In genomic region chr6:91720323-91720722, GRCh38 we compare ENCODE assay signal across 26 cellular contexts.
"Had no signal": no experiment of that assay in that cellular context is flagged by ENCODE, and none has a peak within 500 bp of the region (broad histone marks: within the 10 kb centered on the region; RNA-seq: fewer than 3 reads in every experiment).

No MANE protein-coding gene starts in this region.

- H3K27ac ChIP-seq: breast epithelium, gastroesophageal sphincter, right lobe of liver, skin epidermis, stomach, thyroid gland, upper lobe of left lung had no signal

- H3K27me3 ChIP-seq: breast epithelium, gastroesophageal sphincter, right lobe of liver, stomach, thyroid gland, upper lobe of left lung had no signal

- H3K4me3 Mint-ChIP-seq: activated B cell treated with CpG ODN at 0.5 μM for 24 hours; activated CD8-positive, alpha-beta T cell treated with anti-CD3 and anti-CD28 coated beads for 36 hours; activated naive CD4-positive, alpha-beta T cell treated with anti-CD3 and anti-CD28 coated beads, Interleukin-2, amount 50 U/mL, for 24 hours; activated naive CD8-positive, alpha-beta T cell treated with anti-CD3 and anti-CD28 coated beads, Interleukin-2, amount 50 U/mL, for 24 hours; naive thymus-derived CD4-positive, alpha-beta T cell; neural crest cell; stimulated activated naive B cell treated with anti-CD40 and anti-IgM and Interleukin-4, amounts not matched to agents 10 μg/mL and 1 μg/mL and 100 μg/mL, for 72 hours; T-helper 2 cell treated with Interferon-gamma antibody and Interleukin-4, amounts not matched to agents 5 μg/mL and 100 μg/mL, for 36 hours had no signal

- H3K27me3 Mint-ChIP-seq: activated B cell treated with CpG ODN at 0.5 μM for 24 hours; activated CD8-positive, alpha-beta T cell treated with anti-CD3 and anti-CD28 coated beads for 36 hours; activated naive CD4-positive, alpha-beta T cell treated with anti-CD3 and anti-CD28 coated beads, Interleukin-2, amount 50 U/mL, for 24 hours; activated naive CD8-positive, alpha-beta T cell treated with anti-CD3 and anti-CD28 coated beads, Interleukin-2, amount 50 U/mL, for 24 hours; naive thymus-derived CD4-positive, alpha-beta T cell; stimulated activated naive B cell treated with anti-CD40 and anti-IgM and Interleukin-4, amounts not matched to agents 10 μg/mL and 1 μg/mL and 100 μg/mL, for 72 hours had no signal

- DNase-seq: activated B cell treated with CpG ODN at 0.5 μM for 24 hours; activated CD4-positive, alpha-beta T cell treated with anti-CD3 and anti-CD28 coated beads, Interleukin-2, amount 50 U/mL, for 1 hour; activated CD8-positive, alpha-beta T cell treated with anti-CD3 and anti-CD28 coated beads for 36 hours; activated naive CD8-positive, alpha-beta T cell treated with anti-CD3 and anti-CD28 coated beads, Interleukin-2, amount 50 U/mL, for 24 hours; activated T-cell treated with anti-CD3 and anti-CD28 coated beads, Interleukin-2, amount 50 U/mL, for 48 hours; amygdala; central memory CD4-positive, alpha-beta T cell; hippocampal formation; left cardiac atrium; mammary epithelial cell; midbrain; naive thymus-derived CD4-positive, alpha-beta T cell; posterior cingulate gyrus; right lobe of liver; stimulated activated CD4-positive, alpha-beta T cell treated with anti-CD3 and anti-CD28 coated beads, Interleukin-1b, Interleukin-23, amount 100 ng/mL, for 48 hours; stimulated activated naive B cell treated with anti-CD40 and anti-IgM and Interleukin-4, amounts not matched to agents 10 μg/mL and 1 μg/mL and 100 μg/mL, for 72 hours; stomach; thyroid gland; upper lobe of left lung had no signal

- H3K9me3 Mint-ChIP-seq: activated naive CD4-positive, alpha-beta T cell treated with anti-CD3 and anti-CD28 coated beads, Interleukin-2, amount 50 U/mL, for 24 hours; activated T-helper 2 cell treated with anti-CD3 and anti-CD28 coated beads, Interferon-gamma antibody, Interleukin-2, Interleukin-4, amounts not matched to agents 10 μg/mL and 5 μg/mL and 100 μg/mL, durations not matched to agents 14 hours and 24 hours and 36 hours; neural crest cell had no signal

- H3K4me1 Mint-ChIP-seq: activated B cell treated with CpG ODN at 0.5 μM for 24 hours; activated naive CD4-positive, alpha-beta T cell treated with anti-CD3 and anti-CD28 coated beads, Interleukin-2, amount 50 U/mL, for 24 hours; activated naive CD8-positive, alpha-beta T cell treated with anti-CD3 and anti-CD28 coated beads, Interleukin-2, amount 50 U/mL, for 24 hours; naive thymus-derived CD4-positive, alpha-beta T cell; neural crest cell; stimulated activated naive B cell treated with anti-CD40 and anti-IgM and Interleukin-4, amounts not matched to agents 10 μg/mL and 1 μg/mL and 100 μg/mL, for 72 hours had no signal

- H3K36me3 ChIP-seq: breast epithelium, gastroesophageal sphincter, right lobe of liver, stomach, thyroid gland, upper lobe of left lung had no signal

- H3K9me3 ChIP-seq: breast epithelium, right lobe of liver, thyroid gland had no signal

- H3K4me1 ChIP-seq: breast epithelium, gastroesophageal sphincter, right lobe of liver, stomach, thyroid gland, upper lobe of left lung had no signal

- H3K36me3 Mint-ChIP-seq: activated naive CD4-positive, alpha-beta T cell treated with anti-CD3 and anti-CD28 coated beads, Interleukin-2, amount 50 U/mL, for 24 hours; naive thymus-derived CD4-positive, alpha-beta T cell; stimulated activated naive B cell treated with anti-CD40 and anti-IgM and Interleukin-4, amounts not matched to agents 10 μg/mL and 1 μg/mL and 100 μg/mL, for 72 hours had no signal

- H3K4me3 ChIP-seq: breast epithelium, gastroesophageal sphincter, right lobe of liver, skin epidermis, stomach, thyroid gland, upper lobe of left lung had no signal

- ATAC-seq: activated CD8-positive, alpha-beta T cell treated with anti-CD3 and anti-CD28 coated beads for 36 hours; activated naive CD8-positive, alpha-beta T cell treated with anti-CD3 and anti-CD28 coated beads, Interleukin-2, amount 50 U/mL, for 24 hours; gastroesophageal sphincter; left cardiac atrium; naive thymus-derived CD4-positive, alpha-beta T cell; right lobe of liver; stimulated activated naive B cell treated with anti-CD40 and anti-IgM and Interleukin-4, amounts not matched to agents 10 μg/mL and 1 μg/mL and 100 μg/mL, for 72 hours had no signal

- H3K27ac Mint-ChIP-seq: activated B cell treated with CpG ODN at 0.5 μM for 24 hours; activated CD8-positive, alpha-beta T cell treated with anti-CD3 and anti-CD28 coated beads for 36 hours; activated naive CD4-positive, alpha-beta T cell treated with anti-CD3 and anti-CD28 coated beads, Interleukin-2, amount 50 U/mL, for 24 hours; activated naive CD8-positive, alpha-beta T cell treated with anti-CD3 and anti-CD28 coated beads, Interleukin-2, amount 50 U/mL, for 24 hours; activated T-helper 2 cell treated with anti-CD3 and anti-CD28 coated beads, Interferon-gamma antibody, Interleukin-2, Interleukin-4, amounts not matched to agents 10 μg/mL and 5 μg/mL and 100 μg/mL, durations not matched to agents 14 hours and 24 hours and 36 hours; naive thymus-derived CD4-positive, alpha-beta T cell; stimulated activated naive B cell treated with anti-CD40 and anti-IgM and Interleukin-4, amounts not matched to agents 10 μg/mL and 1 μg/mL and 100 μg/mL, for 72 hours; T-helper 2 cell treated with Interferon-gamma antibody and Interleukin-4, amounts not matched to agents 5 μg/mL and 100 μg/mL, for 36 hours had no signal
